Comparison of ENCODE assay signal across 8 cellular contexts in the genomic region with DNA sequence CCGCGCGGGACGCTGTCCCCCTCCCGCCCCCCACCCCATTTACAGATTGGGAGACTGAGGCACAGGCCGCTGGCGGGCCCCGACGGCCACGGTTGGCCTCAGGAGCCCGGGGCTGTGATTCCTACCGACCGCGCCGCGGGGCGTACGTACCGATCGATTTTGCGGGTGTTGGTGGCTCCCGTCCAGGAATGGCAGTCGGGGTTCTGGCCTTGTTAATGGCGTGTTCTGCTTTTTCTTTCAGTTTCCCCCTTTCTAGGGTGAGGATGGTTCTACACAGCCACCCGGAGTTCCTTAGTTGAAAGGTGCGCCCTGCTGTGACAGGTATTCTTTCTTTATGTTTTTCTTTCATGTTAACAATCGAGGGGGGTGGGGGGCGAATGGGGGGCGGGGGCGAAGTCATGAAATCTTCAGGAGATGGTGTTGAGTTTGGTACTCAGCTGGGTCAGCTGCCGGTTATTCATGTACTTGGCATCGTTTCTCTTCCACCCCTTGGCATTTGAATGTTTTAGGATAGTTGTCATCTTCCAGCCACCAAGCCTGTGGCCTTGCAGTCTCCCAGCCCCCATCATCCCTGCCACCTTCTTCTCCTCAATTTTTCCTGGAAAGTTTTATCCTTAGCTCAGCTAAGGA. TPM values are rescaled to one million over a fixed set of nuclear protein-coding genes. Genes with fewer than 3 reads are reported as not detected.
DNase-seq lines count a peak whose midpoint lies in the region; ATAC-seq and TF ChIP-seq lines count a peak whose summit lies in the region.

No MANE protein-coding gene starts in this region.

- TF ChIP-seq CTCF in transverse colon (IDR thresholded peaks at IDR 0.05): no peak

- peak overlapping the region; percentile 88 for H3K9ac ChIP-seq in mucosa of stomach (ENCODE audit: low read length)

- DNase-seq in GM03348 (ENCODE audit: low spot score): peak; percentile 58
- peak; percentile 79 for DNase-seq in activated CD8-positive, alpha-beta memory T cell treated with anti-CD3 and anti-CD28 coated beads for 24 hours
- no peak for DNase-seq in epithelial cell of prostate (ENCODE audit: low read depth, low spot score)
- peak; percentile 46 for DNase-seq in transverse colon
- no peak for DNase-seq in middle frontal gyrus (ENCODE audit: extremely low spot score, low spot score)

- TF ChIP-seq EP300 in transverse colon (IDR thresholded peaks at IDR 0.05; ENCODE audit: low read depth): no peak

- H3K27me3 ChIP-seq in mucosa of stomach (ENCODE audit: control insufficient read depth, insufficient read depth, low read length) (no peaks in the 10 kb centered on the region), transverse colon (no peaks in the 10 kb centered on the region)

- 0% methylated on average over 6 to 31 of the region's 32 CpGs for WGBS in transverse colon (ENCODE audit: low coverage in 1 of 2), 2 donors

- peaks cover 5% of the 10 kb centered on the region for H3K4me1 ChIP-seq in mucosa of stomach (ENCODE audit: control insufficient read depth, insufficient read depth, low read length)
- peaks cover 11 to 52% (median 19%) of the 10 kb centered on the region in 4 donors for H3K4me1 ChIP-seq in transverse colon

- ATAC-seq in HG03439 (IDR thresholded peaks at IDR 0.05; ENCODE audit: unreplicated experiment): no peak

- no peak for TF ChIP-seq POLR2A in transverse colon (IDR thresholded peaks at IDR 0.05)

- H3K9me3 ChIP-seq in KOPT-K1 (ENCODE audit: insufficient read depth, low read length, poor library complexity, severe bottlenecking) (no peaks in the 10 kb centered on the region), mucosa of stomach (ENCODE audit: control insufficient read depth, low read length) (no peaks in the 10 kb centered on the region), transverse colon (no peaks in the 10 kb centered on the region)

- intact Hi-C loops in transverse colon (cut with DNase I; ENCODE audit: low total_unique reads): no loop called here

- in situ Hi-C loops in transverse colon (cut with MboI; ENCODE audit: low pct_ligation_motif_present in 1 of 4, low pct_unique_long_range_greater_than_20kb in 1 of 4, low sequenced_read_pairs in 3 of 4): no loop called here

- H3K36me3 ChIP-seq in KOPT-K1 (ENCODE audit: insufficient read depth, low read length): no peaks in the 10 kb centered on the region
- H3K36me3 ChIP-seq in mucosa of stomach (ENCODE audit: control insufficient read depth, insufficient read depth, low read length): no peaks in the 10 kb centered on the region
- no peaks in the 10 kb centered on the region for H3K36me3 ChIP-seq in transverse colon

- H3K4me3 ChIP-seq in mucosa of stomach (ENCODE audit: low read length): peak overlapping the region; percentile 71
- peak overlapping the region; percentile 79 to 100 (median 90) for H3K4me3 ChIP-seq in transverse colon

- peak overlapping the region; percentile 38 for H3K27ac ChIP-seq in KOPT-K1 (ENCODE audit: low read depth, low read length, poor library complexity, severe bottlenecking)
- peak overlapping the region; percentile 73 for H3K27ac ChIP-seq in epithelial cell of prostate
- H3K27ac ChIP-seq in transverse colon: peak overlapping the region; percentile 90 to 97 (median 91)

RNA-seq across cellular contexts. Expression of a gene that starts 0.8 kb away (rescaled TPM):
- 10 to 100 TPM in 3 of 4 donors, 1 to 10 TPM in 1; 5.2 to 56.5 (median 34.1) TPM for total RNA-seq in transverse colon

RNA-seq across cellular contexts. Expression of a gene that starts 49.2 kb away (rescaled TPM):
- total RNA-seq in transverse colon: 1 to 10 TPM in 2 of 4 donors, under 1 TPM in 1, not detected in 1; 0.41 to 2.6 (median 2.2) TPM

Comparison
In these comparisons a context has a peak if more than half of its experiments do, and no peak if none do; other contexts are left out.
1. DNase-seq: peak in GM03348 (single experiment), activated CD8-positive, alpha-beta memory T cell treated with anti-CD3 and anti-CD28 coated beads for 24 hours (single experiment) and transverse colon (single experiment); none in epithelial cell of prostate (single experiment) and middle frontal gyrus (single experiment).
2. H3K27ac ChIP-seq: peak in every context shown above with its lines; median percentile 91 in transverse colon; 73 in epithelial cell of prostate; 38 in KOPT-K1.